ENCODE assay signal across 32 cellular contexts in the genomic region with DNA sequence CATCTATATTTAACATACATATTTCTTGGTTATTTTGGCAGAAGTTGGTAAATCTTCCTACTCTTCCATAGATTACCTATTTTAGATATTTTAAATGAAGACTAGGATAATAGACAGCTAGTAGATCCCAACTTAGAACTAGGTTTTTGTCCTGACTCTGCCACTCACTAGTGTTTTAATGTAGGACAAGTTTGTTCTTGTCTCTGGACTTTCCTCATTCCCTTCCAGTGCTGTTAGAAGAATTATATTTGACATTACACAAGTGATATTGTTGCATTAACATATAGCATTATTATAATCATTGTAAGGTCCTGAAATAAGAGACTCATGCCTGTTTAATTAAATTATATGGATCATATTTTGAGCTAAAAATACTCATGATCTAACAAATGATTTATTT. TPM values are rescaled to one million over a fixed set of nuclear protein-coding genes. Genes with fewer than 3 reads are reported as not detected.
"Had no signal": no experiment of that assay in that cellular context is flagged by ENCODE, and none has a peak within 500 bp of the region (broad histone marks: within the 10 kb centered on the region; RNA-seq: fewer than 3 reads in every experiment).

No MANE protein-coding gene starts in this region.

- H3K4me3 ChIP-seq: left lung, pancreas, prostate gland, sigmoid colon, tibial nerve, uterus had no signal

- ATAC-seq: left colon; left lung; naive thymus-derived CD8-positive, alpha-beta T cell; pancreas; right cardiac atrium; stimulated activated memory B cell treated with anti-CD40 and anti-IgM and Interleukin-4, amounts not matched to agents 10 μg/mL and 1 μg/mL and 100 μg/mL, for 72 hours; stimulated activated naive CD8-positive, alpha-beta T cell treated with anti-CD3 and anti-CD28 coated beads, Interleukin-15, amount 100 ng/mL, for 72 hours had no signal

- FAIRE-seq: islet of Langerhans, small intestine had no signal

- H3K27ac ChIP-seq: left lung, pancreas, prostate gland, sigmoid colon, tibial nerve, uterus had no signal

- DNase-seq: hypothalamus; immature natural killer cell; kidney; left colon; left lung; mesenchymal stem cell; naive thymus-derived CD8-positive, alpha-beta T cell; nucleus accumbens; pancreas; posterior cingulate gyrus; retina; right cardiac atrium; sigmoid colon; small intestine; stimulated activated CD4-positive, alpha-beta T cell treated with anti-CD3 and anti-CD28 coated beads, Interleukin-1b, Interleukin-23, amount 100 ng/mL, for 48 hours; stimulated activated CD4-positive, alpha-beta T cell treated with anti-CD3 and anti-CD28 coated beads, Interleukin-2, amount 100 ng/mL, for 48 hours; stimulated activated CD4-positive, alpha-beta T cell treated with anti-CD3 and anti-CD28 coated beads, Interleukin-4, amount 100 ng/mL, for 4 hours; stimulated activated CD8-positive, alpha-beta memory T cell treated with anti-CD3 and anti-CD28 coated beads, Interleukin-4, amount 100 ng/mL, for 48 hours; stimulated activated naive CD4-positive, alpha-beta T cell treated with Interleukin-2 at 50 U/mL for 16 hours; stimulated activated naive CD8-positive, alpha-beta T cell treated with anti-CD3 and anti-CD28 coated beads, Interleukin-15, amount 100 ng/mL, for 72 hours; substantia nigra; uterus had no signal

- H3K27me3 ChIP-seq: left lung, pancreas, sigmoid colon, tibial nerve, uterus had no signal

- H3K4me1 ChIP-seq: left lung, pancreas, prostate gland, sigmoid colon, tibial nerve, uterus had no signal

- H3K9me3 ChIP-seq: left lung, pancreas, prostate gland, sigmoid colon, tibial nerve, uterus had no signal

- H3K36me3 ChIP-seq: left lung, pancreas, prostate gland, sigmoid colon, tibial nerve, uterus had no signal

RNA-seq across cellular contexts. Expression of a gene that starts 24.1 kb away (rescaled TPM):
- total RNA-seq: left colon, lung microvascular endothelial cell, osteoblast, sigmoid colon had no signal
- polyA plus RNA-seq: immature natural killer cell; naive thymus-derived CD8-positive, alpha-beta T cell had no signal

RNA-seq across cellular contexts. Expression of a gene that starts 56.1 kb away (rescaled TPM):
- total RNA-seq: kidney; left colon; lower leg skin; lung microvascular endothelial cell; naive thymus-derived CD8-positive, alpha-beta T cell; neural crest cell; osteoblast; right cardiac atrium; sigmoid colon; temporal lobe; tibial nerve; ureter; uterus had no signal
- polyA plus RNA-seq: immature natural killer cell; naive thymus-derived CD8-positive, alpha-beta T cell; right cardiac atrium; sigmoid colon had no signal
